ENCODE assay signal across 11 cellular contexts in genomic region chr7:39592586-39592985, GRCh38. TPM values are rescaled to one million over a fixed set of nuclear protein-coding genes. Genes with fewer than 3 reads are reported as not detected.
DNase-seq lines count a peak whose midpoint lies in the region; ATAC-seq and TF ChIP-seq lines count a peak whose summit lies in the region.
"Had no signal": no experiment of that assay in that cellular context is flagged by ENCODE, and none has a peak within 500 bp of the region (broad histone marks: within the 10 kb centered on the region; RNA-seq: fewer than 3 reads in every experiment).

No MANE protein-coding gene starts in this region.

- peaks cover 4% of the 10 kb centered on the region for H3K27me3 Mint-ChIP-seq in activated CD4-positive, alpha-beta T cell treated with anti-CD3 and anti-CD28 coated beads, Interleukin-2, amount 10 ng/mL, durations not matched to agents 24 days and 14 days
- no peaks in the 10 kb centered on the region for H3K27me3 Mint-ChIP-seq in type B pancreatic cell

- H3K4me1 Mint-ChIP-seq in activated CD4-positive, alpha-beta T cell treated with anti-CD3 and anti-CD28 coated beads, Interleukin-2, amount 10 ng/mL, durations not matched to agents 24 days and 14 days, result peaks cover 37% of the 10 kb centered on the region
- peaks cover 5% of the 10 kb centered on the region for H3K4me1 Mint-ChIP-seq in type B pancreatic cell (ENCODE audit: unreplicated experiment)

- no peaks in the 10 kb centered on the region for H3K9me3 ChIP-seq in SJSA1 (replicated peaks)
- no peaks in the 10 kb centered on the region for H3K9me3 ChIP-seq in smooth muscle cell (replicated peaks; ENCODE audit: low read depth)
- no peaks in the 10 kb centered on the region for H3K9me3 ChIP-seq in ascending aorta
- H3K9me3 ChIP-seq: A549 had no signal

- no peaks in the 10 kb centered on the region for H3K9me3 Mint-ChIP-seq in activated CD4-positive, alpha-beta T cell treated with anti-CD3 and anti-CD28 coated beads, Interleukin-2, amount 10 ng/mL, durations not matched to agents 24 days and 14 days
- no peaks in the 10 kb centered on the region for H3K9me3 Mint-ChIP-seq in type B pancreatic cell

- peaks cover 5% of the 10 kb centered on the region for H3K36me3 Mint-ChIP-seq in activated CD4-positive, alpha-beta T cell treated with anti-CD3 and anti-CD28 coated beads, Interleukin-2, amount 10 ng/mL, durations not matched to agents 24 days and 14 days (ENCODE audit: low read depth)
- no peaks in the 10 kb centered on the region for H3K36me3 Mint-ChIP-seq in type B pancreatic cell

- H3K4me2 ChIP-seq in smooth muscle cell, result peak overlapping the region; percentile 38
- H3K4me2 ChIP-seq: A549, PC-9 had no signal

- TF ChIP-seq CTCF in smooth muscle cell (IDR thresholded peaks at IDR 0.05; ENCODE audit: borderline replicate concordance, insufficient read depth, poor library complexity, severe bottlenecking), result no peak
- no peak for TF ChIP-seq CTCF in type B pancreatic cell (conservative IDR thresholded peaks at IDR 0.05)
- TF ChIP-seq CTCF in ascending aorta (IDR thresholded peaks at IDR 0.05), result no peak

- WGBS in smooth muscle cell (ENCODE audit: low lambda C conversion rate), result 40% methylated on average over 2 of the region's 2 CpGs

- no peak for ATAC-seq in HG03045 (IDR thresholded peaks at IDR 0.05; ENCODE audit: unreplicated experiment)
- ATAC-seq: A549, right cardiac atrium had no signal

- H3K9ac ChIP-seq in smooth muscle cell (ENCODE audit: low read depth), result peak overlapping the region; percentile 63

- H3K4me1 ChIP-seq in SJSA1 (replicated peaks) (peaks cover 46% of the 10 kb centered on the region), smooth muscle cell (ENCODE audit: low read depth) (peaks cover 16% of the 10 kb centered on the region), ascending aorta (no peaks in the 10 kb centered on the region)

- peak overlapping the region; percentile 83 for H3K27ac Mint-ChIP-seq in activated CD4-positive, alpha-beta T cell treated with anti-CD3 and anti-CD28 coated beads, Interleukin-2, amount 10 ng/mL, durations not matched to agents 24 days and 14 days
- H3K27ac Mint-ChIP-seq in type B pancreatic cell, result no peak overlapping the region

- H3K27ac ChIP-seq in SJSA1 (peak overlapping the region; percentile 30; the same call in 1 of the 2 replicates), smooth muscle cell (ENCODE audit: low read depth) (peak overlapping the region; percentile 90), ascending aorta (no peak overlapping the region)
- H3K27ac ChIP-seq: A549, PC-9 had no signal

- H3K4me3 Mint-ChIP-seq in activated CD4-positive, alpha-beta T cell treated with anti-CD3 and anti-CD28 coated beads, Interleukin-2, amount 10 ng/mL, durations not matched to agents 24 days and 14 days, result peak overlapping the region; percentile 40
- H3K4me3 Mint-ChIP-seq in type B pancreatic cell, result no peak overlapping the region

- no peaks in the 10 kb centered on the region for H4K20me1 ChIP-seq in smooth muscle cell (ENCODE audit: low read depth)

- peaks cover 9% of the 10 kb centered on the region for H3F3A ChIP-seq in smooth muscle cell (ENCODE audit: low read depth)

- H3K27me3 ChIP-seq in SJSA1 (replicated peaks), result no peaks in the 10 kb centered on the region
- no peaks in the 10 kb centered on the region for H3K27me3 ChIP-seq in smooth muscle cell (ENCODE audit: low read depth)
- H3K27me3 ChIP-seq in ascending aorta, result no peaks in the 10 kb centered on the region

- H3K79me2 ChIP-seq in smooth muscle cell (ENCODE audit: low read depth), result no peaks in the 10 kb centered on the region

- no peak for DNase-seq in activated CD4-positive, alpha-beta T cell treated with anti-CD3 and anti-CD28 coated beads, Interleukin-2, amount 10 ng/mL, durations not matched to agents 24 days and 14 days
- DNase-seq in activated CD4-positive, alpha-beta T cell treated with anti-CD3 and anti-CD28 coated beads for 4 hours, result no peak
- DNase-seq in SJSA1 (ENCODE audit: low read depth in 1 of 2, low spot score in 2 of 2) (peak in 1 of 2 experiments; percentile 60), dermis blood vessel endothelial cell (peak; percentile 75), smooth muscle cell (lab: John Stamatoyannopoulos, UW; ENCODE audit: unreplicated experiment) (no peak), type B pancreatic cell (ENCODE audit: extremely low spot score, unreplicated experiment) (no peak), ascending aorta (ENCODE audit: low spot score in 2 of 2) (no peak)
- DNase-seq: PC-9, right cardiac atrium had no signal

- H3K36me3 ChIP-seq in SJSA1 (no peaks in the 10 kb centered on the region), smooth muscle cell (ENCODE audit: low read depth) (no peaks in the 10 kb centered on the region), ascending aorta (no peaks in the 10 kb centered on the region)

- H3K4me3 ChIP-seq in SJSA1, result no peak overlapping the region
- no peak overlapping the region for H3K4me3 ChIP-seq in smooth muscle cell
- H3K4me3 ChIP-seq in ascending aorta, result no peak overlapping the region
- H3K4me3 ChIP-seq: A549, PC-9 had no signal

- H2AFZ ChIP-seq in smooth muscle cell (ENCODE audit: low read depth), result no peak overlapping the region
- H2AFZ ChIP-seq: PC-9 had no signal

- intact Hi-C loops in activated CD4-positive, alpha-beta T cell treated with anti-CD3 and anti-CD28 coated beads, Interleukin-2, amount 10 ng/mL, durations not matched to agents 24 days and 14 days (cut with micrococcal nuclease), result loop anchor here (2.0 to 5.0 kb wide), 2 partner anchors 16 to 90 kb away; no protein-coding TSS in a partner anchor
- intact Hi-C loops in ascending aorta (cut with DNase I), result no loop called here

RNA-seq across cellular contexts. Expression of gene YAE1, which starts 26.4 kb away (rescaled TPM):
- total RNA-seq in activated CD4-positive, alpha-beta T cell treated with anti-CD3 and anti-CD28 coated beads, Interleukin-2, amount 10 ng/mL, durations not matched to agents 24 days and 14 days, result 14.2 and 14.3 TPM in 2 replicates
- total RNA-seq in SJSA1 (2014; rRNA removed; shearing (Covaris generic)), result 38.3 and 44.6 TPM in 2 replicates
- total RNA-seq in dermis blood vessel endothelial cell (16.2 and 22.3 TPM in 2 replicates), smooth muscle cell (19.6 and 28.3 TPM in 2 replicates), type B pancreatic cell (ENCODE audit: low replicate concordance) (24.2 and 37.2 TPM in 2 replicates), ascending aorta (3.3 TPM)
- 29.1 and 32.5 TPM in 2 replicates for polyA plus RNA-seq in smooth muscle cell

RNA-seq across cellular contexts. Expression of gene RALA, which starts 30.8 kb away (rescaled TPM):
- 35.5 and 37.0 TPM in 2 replicates for total RNA-seq in activated CD4-positive, alpha-beta T cell treated with anti-CD3 and anti-CD28 coated beads, Interleukin-2, amount 10 ng/mL, durations not matched to agents 24 days and 14 days
- 12.7 and 17.8 TPM in 2 replicates for total RNA-seq in SJSA1 (2014; rRNA removed; shearing (Covaris generic))
- 36.9 and 49.4 TPM in 2 replicates for total RNA-seq in dermis blood vessel endothelial cell
- 19.5 TPM in 2 replicates for total RNA-seq in smooth muscle cell
- 42.8 and 59.8 TPM in 2 replicates for polyA plus RNA-seq in smooth muscle cell
- total RNA-seq in type B pancreatic cell (ENCODE audit: low replicate concordance), result 42.6 and 44.1 TPM in 2 replicates
- total RNA-seq in ascending aorta, result 6.0 TPM

Comparison
In these comparisons a context has a peak if more than half of its experiments do, and no peak if none do; other contexts are left out.
1. H3K27ac ChIP-seq: peak in SJSA1 (single experiment) and smooth muscle cell (single experiment); none in ascending aorta (0 of 2).